Comparison of ENCODE assay signal across 8 cellular contexts in genomic region chr2:74573747-74574562, GRCh38. TPM values are rescaled to one million over a fixed set of nuclear protein-coding genes. Genes with fewer than 3 reads are reported as not detected.
DNase-seq lines count a peak whose midpoint lies in the region; ATAC-seq and TF ChIP-seq lines count a peak whose summit lies in the region.

No MANE protein-coding gene starts in this region.

- H2AFZ ChIP-seq in PC-9: peak overlapping the region; percentile 9; the same call in 1 of the 2 replicates

- ATAC-seq in GM18858 (IDR thresholded peaks at IDR 0.05; ENCODE audit: unreplicated experiment): peak; percentile 27
- peak; percentile 59 for ATAC-seq in HG02678 (IDR thresholded peaks at IDR 0.05; ENCODE audit: unreplicated experiment)
- ATAC-seq in upper lobe of left lung (ENCODE audit: low FRiP score in 2 of 2): peak in 1 of 2 donors; percentile 59
- no peak for ATAC-seq in esophagus mucosa

- TF ChIP-seq CTCF in PC-9 (conservative IDR thresholded peaks at IDR 0.05) (no peak), upper lobe of left lung (IDR thresholded peaks at IDR 0.05) (no peak), sigmoid colon (IDR thresholded peaks at IDR 0.05) (no peak)

- TF ChIP-seq EP300 in upper lobe of left lung (IDR thresholded peaks at IDR 0.05) (no peak), sigmoid colon (IDR thresholded peaks at IDR 0.05) (no peak)

- DNase-seq in PC-9 (peak in 1 of 2 experiments; percentile 57), epithelial cell of prostate (ENCODE audit: low read depth, low spot score) (no peak), upper lobe of left lung (no peak), sigmoid colon (no peak), NCI-H1694 (lab: John Stamatoyannopoulos, UW) (no peak)

- H3K27ac ChIP-seq in PC-9: no peak overlapping the region
- H3K27ac ChIP-seq in epithelial cell of prostate: peak overlapping the region; percentile 68
- H3K27ac ChIP-seq in upper lobe of left lung: peak overlapping the region in 3 of 4 donors; percentile 22 to 48 (median 45)
- no peak overlapping the region for H3K27ac ChIP-seq in sigmoid colon

- H3K79me2 ChIP-seq in PC-9 (ENCODE audit: low read depth): no peaks in the 10 kb centered on the region

- POLR2A ChIA-PET in PC-9 (lab: Charles Lee; ENCODE audit: unreplicated experiment): interaction anchor here (0.6 kb wide), 4 partner anchors 11 to 862 kb away, joined by 3 to 31 read pairs (median 5); no protein-coding TSS in a partner anchor

- 39 to 43% methylated on average over 7 of the region's 7 CpGs for WGBS in upper lobe of left lung, 2 donors
- 37 to 58% methylated on average over 7 of the region's 7 CpGs for WGBS in sigmoid colon, 2 donors

- H3K4me1 ChIP-seq in PC-9 (replicated peaks; ENCODE audit: insufficient read depth) (peaks cover 9% of the 10 kb centered on the region; the same call in 1 of the 2 replicates), upper lobe of left lung (peaks cover 5 to 21% (median 9%) of the 10 kb centered on the region in 4 donors), sigmoid colon (no peaks in the 10 kb centered on the region)

- no peaks in the 10 kb centered on the region for H3K9me2 ChIP-seq in PC-9 (ENCODE audit: insufficient read depth)

- H4K20me1 ChIP-seq in PC-9 (ENCODE audit: insufficient read depth): no peaks in the 10 kb centered on the region

- BruUV-seq in PC-9 (replicated peaks; lab: Mats Ljungman, UMichigan): no TSS peak

- no peak overlapping the region for H3K4me3 ChIP-seq in PC-9
- peak overlapping the region in 1 of 4 donors; percentile 5 for H3K4me3 ChIP-seq in upper lobe of left lung
- no peak overlapping the region for H3K4me3 ChIP-seq in sigmoid colon

- intact Hi-C loops in PC-9 (cut with micrococcal nuclease; ENCODE audit: unreplicated experiment): no loop called here
- intact Hi-C loops in sigmoid colon (cut with DNase I): no loop called here

- H3F3A ChIP-seq in PC-9 (ENCODE audit: insufficient read depth, low read depth): peaks cover 19% of the 10 kb centered on the region

- no peaks in the 10 kb centered on the region for H3K9me3 ChIP-seq in PC-9 (ENCODE audit: insufficient read depth, low read depth)
- no peaks in the 10 kb centered on the region for H3K9me3 ChIP-seq in upper lobe of left lung
- no peaks in the 10 kb centered on the region for H3K9me3 ChIP-seq in sigmoid colon

- CTCF ChIA-PET in PC-9 (lab: Charles Lee): no interaction called here

- H3K4me2 ChIP-seq in PC-9: peak overlapping the region; percentile 11

- H3K27me3 ChIP-seq in PC-9 (ENCODE audit: insufficient read depth, low read depth): no peaks in the 10 kb centered on the region
- no peaks in the 10 kb centered on the region for H3K27me3 ChIP-seq in upper lobe of left lung
- H3K27me3 ChIP-seq in sigmoid colon: no peaks in the 10 kb centered on the region

- TF ChIP-seq POLR2A in upper lobe of left lung (IDR thresholded peaks at IDR 0.05) (peak in 1 of 4 donors; percentile 38), sigmoid colon (IDR thresholded peaks at IDR 0.05) (no peak)

- H3K36me3 ChIP-seq in PC-9 (ENCODE audit: low read depth) (no peaks in the 10 kb centered on the region), upper lobe of left lung (no peaks in the 10 kb centered on the region), sigmoid colon (no peaks in the 10 kb centered on the region)

RNA-seq across cellular contexts. Expression of gene DOK1, which starts 19.4 kb away (rescaled TPM):
- total RNA-seq in PC-9 (2021): 15.0 and 27.8 TPM in 2 replicates
- 10 to 100 TPM; 13.7 to 49.2 (median 38.0) TPM for total RNA-seq in upper lobe of left lung
- 10 to 100 TPM; 16.1 to 21.4 (median 18.1) TPM for total RNA-seq in sigmoid colon
- 10 to 100 TPM; 17.1 to 24.9 (median 22.8) TPM for polyA plus RNA-seq in sigmoid colon
- total RNA-seq in esophagus mucosa: 0.56 TPM

RNA-seq across cellular contexts. Expression of gene LOXL3, which starts 20.2 kb away (rescaled TPM):
- 3.1 and 5.0 TPM in 2 replicates for total RNA-seq in PC-9 (2021)
- 10 to 100 TPM in 3 of 6 donors, 1 to 10 TPM in 3; 3.6 to 28.3 (median 10.3) TPM for total RNA-seq in upper lobe of left lung
- total RNA-seq in sigmoid colon: 1 to 10 TPM; 5.4 to 7.9 (median 7.8) TPM
- 1 to 10 TPM in 2 of 3 donors, under 1 TPM in 1; 0.60 to 3.5 (median 1.8) TPM for polyA plus RNA-seq in sigmoid colon
- 0.52 TPM for total RNA-seq in esophagus mucosa

RNA-seq across cellular contexts. Expression of gene HTRA2, which starts 44.2 kb away (rescaled TPM):
- 23.2 and 23.5 TPM in 2 replicates for total RNA-seq in PC-9 (2021)
- total RNA-seq in upper lobe of left lung: 10 to 100 TPM; 11.8 to 36.9 (median 27.2) TPM
- 10 to 100 TPM; 28.2 to 39.3 (median 31.8) TPM for total RNA-seq in sigmoid colon
- 10 to 100 TPM; 19.7 to 39.8 (median 22.8) TPM for polyA plus RNA-seq in sigmoid colon
- 17.9 TPM for total RNA-seq in esophagus mucosa

RNA-seq across cellular contexts. Expression of gene AUP1, which starts 44.4 kb away (rescaled TPM):
- total RNA-seq in PC-9 (2021) (79.2 and 84.0 TPM in 2 replicates), upper lobe of left lung (100 to 1,000 TPM in 4 of 6 donors, 10 to 100 TPM in 2; 93.4 to 337 (median 125) TPM), sigmoid colon (100 to 1,000 TPM in 1 of 4 donors, 10 to 100 TPM in 3; 76.5 to 133 (median 83.1) TPM), esophagus mucosa (74.2 TPM)
- 100 to 1,000 TPM in 1 of 3 donors, 10 to 100 TPM in 2; 46.5 to 178 (median 47.4) TPM for polyA plus RNA-seq in sigmoid colon

RNA-seq across cellular contexts. Expression of gene DQX1, which starts 47.9 kb away (rescaled TPM):
- total RNA-seq in PC-9 (2021) (1.3 and 1.7 TPM in 2 replicates), upper lobe of left lung (under 1 TPM in 3 of 6 donors, not detected in 3; 0.26 to 0.37 (median 0.33) TPM), sigmoid colon (not detected), esophagus mucosa (5.6 TPM)
- polyA plus RNA-seq in sigmoid colon: 10 to 100 TPM in 2 of 3 donors, 1 to 10 TPM in 1; 7.2 to 15.6 (median 13.2) TPM

Comparison
In these comparisons a context has a peak if more than half of its experiments do, and no peak if none do; other contexts are left out.
1. H3K27ac ChIP-seq: peak in epithelial cell of prostate (single experiment) and upper lobe of left lung (3 of 4); none in PC-9 (single experiment) and sigmoid colon (0 of 4).